8 cellular contexts compared by ENCODE assay signal in genomic region chr5:95959964-95960801, GRCh38. TPM values are rescaled to one million over a fixed set of nuclear protein-coding genes. Genes with fewer than 3 reads are reported as not detected.
DNase-seq lines count a peak whose midpoint lies in the region; ATAC-seq and TF ChIP-seq lines count a peak whose summit lies in the region.

No MANE protein-coding gene starts in this region.

- ATAC-seq in activated CD8-positive, alpha-beta memory T cell treated with anti-CD3 and anti-CD28 coated beads, Interleukin-2, amount 10 ng/mL, durations not matched to agents 7 days and 5 days: no peak
- ATAC-seq in GM19395 (IDR thresholded peaks at IDR 0.05; ENCODE audit: unreplicated experiment): no peak

- no peak overlapping the region for H3K27ac ChIP-seq in SJCRH30
- no peak overlapping the region for H3K27ac ChIP-seq in endodermal cell (ENCODE audit: low read depth, low read length)
- H3K27ac ChIP-seq in uterus: peak overlapping the region; percentile 91 to 97

- H3K4me1 ChIP-seq in SJCRH30: 0 out of 2 replicates have a peak, but pooled peaks cover 2% of the 10 kb centered on the region
- peaks cover 12% of the 10 kb centered on the region for H3K4me1 ChIP-seq in endodermal cell (ENCODE audit: control insufficient read depth, insufficient read depth, low read length)
- H3K4me1 ChIP-seq in mononuclear cell (ENCODE audit: insufficient read depth, low read length): peaks cover 44% of the 10 kb centered on the region
- H3K4me1 ChIP-seq in uterus: no peaks in the 10 kb centered on the region

- H3K27ac Mint-ChIP-seq in activated CD8-positive, alpha-beta memory T cell treated with anti-CD3 and anti-CD28 coated beads, Interleukin-2, amount 10 ng/mL, durations not matched to agents 7 days and 5 days: peak overlapping the region; percentile 94
- peak overlapping the region; percentile 95 for H3K27ac Mint-ChIP-seq in endodermal cell

- H3K9me3 ChIP-seq in SJCRH30 (replicated peaks) (no peaks in the 10 kb centered on the region), endodermal cell (ENCODE audit: control insufficient read depth, low read length) (no peaks in the 10 kb centered on the region), mononuclear cell (ENCODE audit: low read depth, low read length) (no peaks in the 10 kb centered on the region), uterus (no peaks in the 10 kb centered on the region)

- H3K4me3 ChIP-seq in SJCRH30: peak overlapping the region; percentile 90
- H3K4me3 ChIP-seq in endodermal cell (ENCODE audit: low read length): peak overlapping the region; percentile 96
- H3K4me3 ChIP-seq in mononuclear cell (ENCODE audit: low read length): peak overlapping the region; percentile 74
- H3K4me3 ChIP-seq in uterus: peak overlapping the region; percentile 83 to 99

- no peaks in the 10 kb centered on the region for H3K9me3 Mint-ChIP-seq in activated CD8-positive, alpha-beta memory T cell treated with anti-CD3 and anti-CD28 coated beads, Interleukin-2, amount 10 ng/mL, durations not matched to agents 7 days and 5 days (ENCODE audit: low read depth)
- no peaks in the 10 kb centered on the region for H3K9me3 Mint-ChIP-seq in endodermal cell

- peak overlapping the region; percentile 95 for H3K9ac ChIP-seq in endodermal cell (ENCODE audit: extremely low read depth, low read length, poor library complexity, severe bottlenecking)

- TF ChIP-seq CTCF in endodermal cell (conservative IDR thresholded peaks at IDR 0.05): no peak
- peak in 2 of 4 experiments; percentile 5 to 16 for TF ChIP-seq CTCF in uterus (IDR thresholded peaks at IDR 0.05)

- H3K36me3 ChIP-seq in SJCRH30 (no peaks in the 10 kb centered on the region), endodermal cell (ENCODE audit: control insufficient read depth, insufficient read depth, low read length) (peaks cover 21% of the 10 kb centered on the region), uterus (no peaks in the 10 kb centered on the region)

- CTCF ChIA-PET in activated CD8-positive, alpha-beta memory T cell treated with anti-CD3 and anti-CD28 coated beads, Interleukin-2, amount 10 ng/mL, durations not matched to agents 7 days and 5 days (lab: Charles Lee): interaction anchor here (0.9 to 6.6 kb wide), 11 partner anchors 11 to 384 kb away, joined by 3 to 47 read pairs (median 5); no protein-coding TSS in a partner anchor

- WGBS in endodermal cell (ENCODE audit: insufficient coverage in 1 of 2, insufficient read length in 1 of 2), 2 experiments: 20 to 49% methylated on average over 13 to 35 of the region's 35 CpGs

- no peak for TF ChIP-seq POLR2A in uterus (IDR thresholded peaks at IDR 0.05)

- peaks cover 10% of the 10 kb centered on the region for H3K36me3 Mint-ChIP-seq in activated CD8-positive, alpha-beta memory T cell treated with anti-CD3 and anti-CD28 coated beads, Interleukin-2, amount 10 ng/mL, durations not matched to agents 7 days and 5 days
- no peaks in the 10 kb centered on the region for H3K36me3 Mint-ChIP-seq in endodermal cell (ENCODE audit: low read depth)

- DNase-seq in activated CD8-positive, alpha-beta memory T cell treated with anti-CD3 and anti-CD28 coated beads, Interleukin-2, amount 10 ng/mL, durations not matched to agents 7 days and 5 days: no peak
- DNase-seq in activated CD8-positive, alpha-beta memory T cell treated with anti-CD3 and anti-CD28 coated beads, Interleukin-2, amount 50 U/mL, for 4 hours: no peak
- peak in 1 of 2 experiments; percentile 27 for DNase-seq in SJCRH30
- DNase-seq in endodermal cell: no peak
- no peak for DNase-seq in uterus
- no peak for DNase-seq in NCI-H1048 (lab: John Stamatoyannopoulos, UW)

- H3K27me3 Mint-ChIP-seq in activated CD8-positive, alpha-beta memory T cell treated with anti-CD3 and anti-CD28 coated beads, Interleukin-2, amount 10 ng/mL, durations not matched to agents 7 days and 5 days: no peaks in the 10 kb centered on the region
- peaks cover 4% of the 10 kb centered on the region for H3K27me3 Mint-ChIP-seq in endodermal cell (ENCODE audit: insufficient read depth)

- H3K4me3 Mint-ChIP-seq in activated CD8-positive, alpha-beta memory T cell treated with anti-CD3 and anti-CD28 coated beads, Interleukin-2, amount 10 ng/mL, durations not matched to agents 7 days and 5 days: peak overlapping the region; percentile 96
- H3K4me3 Mint-ChIP-seq in endodermal cell: peak overlapping the region; percentile 95

- peaks cover 53% of the 10 kb centered on the region for H3K4me1 Mint-ChIP-seq in activated CD8-positive, alpha-beta memory T cell treated with anti-CD3 and anti-CD28 coated beads, Interleukin-2, amount 10 ng/mL, durations not matched to agents 7 days and 5 days
- peaks cover 65% of the 10 kb centered on the region for H3K4me1 Mint-ChIP-seq in endodermal cell

- H3K27me3 ChIP-seq in SJCRH30: no peaks in the 10 kb centered on the region
- no peaks in the 10 kb centered on the region for H3K27me3 ChIP-seq in endodermal cell (ENCODE audit: control insufficient read depth, insufficient read depth, low read length, poor library complexity, severe bottlenecking)
- H3K27me3 ChIP-seq in mononuclear cell (ENCODE audit: insufficient read depth, low read length): no peaks in the 10 kb centered on the region
- no peaks in the 10 kb centered on the region for H3K27me3 ChIP-seq in uterus

- intact Hi-C loops in uterus (cut with DNase I; ENCODE audit: low total_unique reads): no loop called here

RNA-seq across cellular contexts. Expression of gene ELL2, which starts 1.5 kb away (rescaled TPM):
- 10 to 100 TPM; 33.9 to 81.8 TPM for total RNA-seq in activated CD8-positive, alpha-beta memory T cell treated with anti-CD3 and anti-CD28 coated beads, Interleukin-2, amount 10 ng/mL, durations not matched to agents 7 days and 5 days
- total RNA-seq in SJCRH30 (2014; rRNA removed; shearing (Covaris generic)): 3.6 and 4.2 TPM in 2 replicates
- total RNA-seq in endodermal cell (10 to 100 TPM; 28.6 to 44.1 TPM), mononuclear cell (91.1 TPM), uterus (10 to 100 TPM in 2 of 4 donors, 1 to 10 TPM in 2; 2.3 to 53.2 (median 16.0) TPM)
- 16.7 TPM for polyA plus RNA-seq in endodermal cell (2013, experiment 1 of 2)
- 17.0 TPM for polyA plus RNA-seq in endodermal cell (2013, experiment 2 of 2)

Comparison
In these comparisons a context has a peak if more than half of its experiments do, and no peak if none do; other contexts are left out.
1. H3K27ac ChIP-seq: peak in uterus (2 of 2); none in SJCRH30 (single experiment) and endodermal cell (single experiment).
2. Peak in every context shown above with its lines, with median percentiles within 50 percentile points of each other: H3K4me3 ChIP-seq.